In the genomic region with DNA sequence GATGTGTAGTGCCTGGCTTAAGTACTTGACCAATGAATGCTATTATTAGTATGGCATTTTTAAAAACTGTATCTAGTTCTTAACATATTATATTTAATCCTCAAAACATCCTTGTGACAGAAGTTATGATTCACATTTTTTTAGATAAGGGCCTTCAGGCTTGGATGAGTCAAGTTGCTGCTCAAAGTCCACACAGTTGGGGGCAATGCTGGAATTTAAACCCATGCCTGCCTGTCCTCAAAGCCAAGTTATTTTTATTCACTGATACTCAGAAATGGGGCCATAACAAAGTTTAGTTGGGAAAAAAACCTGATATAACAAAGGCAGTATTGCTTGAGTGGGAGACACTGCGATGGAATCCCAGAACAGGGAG, we compare ENCODE assay signal across 27 cellular contexts. TPM values are rescaled to one million over a fixed set of nuclear protein-coding genes. Genes with fewer than 3 reads are reported as not detected.
DNase-seq lines count a peak whose midpoint lies in the region; ATAC-seq and TF ChIP-seq lines count a peak whose summit lies in the region.
"Had no signal": no experiment of that assay in that cellular context is flagged by ENCODE, and none has a peak within 500 bp of the region (broad histone marks: within the 10 kb centered on the region; RNA-seq: fewer than 3 reads in every experiment).

No MANE protein-coding gene starts in this region.

- in situ Hi-C loops in brain microvascular endothelial cell (cut with HindIII; ENCODE audit: low pct_ligation_motif_present, low sequenced_read_pairs), result no loop called here

- H3K27me3 ChIP-seq in brain microvascular endothelial cell (replicated peaks) (no peaks in the 10 kb centered on the region), ascending aorta (no peaks in the 10 kb centered on the region)
- H3K27me3 ChIP-seq in effector memory CD4-positive, alpha-beta T cell (replicated peaks; ENCODE audit: control insufficient read depth, insufficient read depth, low read length, poor library complexity, severe bottlenecking), result no peaks in the 10 kb centered on the region
- H3K27me3 ChIP-seq: upper lobe of left lung had no signal

- TF ChIP-seq CTCF in AG09309 (IDR thresholded peaks at IDR 0.05; ENCODE audit: control insufficient read depth, insufficient read depth, low read depth, low read length, missing control alignments), result no peak
- TF ChIP-seq CTCF in brain microvascular endothelial cell (IDR thresholded peaks at IDR 0.05; ENCODE audit: low read depth, low read length, missing control alignments), result no peak
- TF ChIP-seq CTCF in ascending aorta (IDR thresholded peaks at IDR 0.05), result no peak

- no peaks in the 10 kb centered on the region for H3K9me3 ChIP-seq in ascending aorta
- no peaks in the 10 kb centered on the region for H3K9me3 ChIP-seq in effector memory CD4-positive, alpha-beta T cell (ENCODE audit: control insufficient read depth, low read length)
- H3K9me3 ChIP-seq: BE2C, HAP-1, heart right ventricle, upper lobe of left lung had no signal

- peak; percentile 1 for DNase-seq in AG09309 (ENCODE audit: low read depth)
- DNase-seq in NCI-H226, result peak; percentile 73
- DNase-seq in brain microvascular endothelial cell, result peak; percentile 81
- peak; percentile 37 for DNase-seq in non-pigmented ciliary epithelial cell (ENCODE audit: low read depth)
- no peak for DNase-seq in stimulated activated naive CD8-positive, alpha-beta T cell treated with anti-CD3 and anti-CD28 coated beads, Interleukin-15, Interleukin-2, amounts not matched to agents 100 U/mL and 50 U/mL, for 24 hours
- DNase-seq in ascending aorta (ENCODE audit: low spot score in 2 of 2), result no peak
- no peak for DNase-seq in effector memory CD4-positive, alpha-beta T cell
- DNase-seq in amniotic stem cell (lab: John Stamatoyannopoulos, UW), result no peak
- DNase-seq: activated CD4-positive, alpha-beta T cell treated with anti-CD3 and anti-CD28 coated beads for 1 hour; activated CD8-positive, alpha-beta T cell treated with anti-CD3 and anti-CD28 coated beads for 36 hours; activated naive CD4-positive, alpha-beta T cell treated with anti-CD3 and anti-CD28 coated beads, Interleukin-2, amount 50 U/mL, for 16 hours; amygdala; BE2C; caudate nucleus; CD8-positive, alpha-beta T cell; foreskin keratinocyte; heart right ventricle; Kasumi-1; NCI-H2107; nephron progenitor cell; stimulated activated naive B cell treated with anti-CD40 and anti-IgM and Interleukin-4, amounts not matched to agents 10 μg/mL and 1 μg/mL and 100 μg/mL, for 72 hours; upper lobe of left lung had no signal

- H3K4me3 ChIP-seq in AG09309 (ENCODE audit: control insufficient read depth, low read depth, low read length), result no peak overlapping the region
- H3K4me3 ChIP-seq in brain microvascular endothelial cell (ENCODE audit: low read depth, low read length), result no peak overlapping the region
- no peak overlapping the region for H3K4me3 ChIP-seq in ascending aorta
- no peak overlapping the region for H3K4me3 ChIP-seq in effector memory CD4-positive, alpha-beta T cell (ENCODE audit: insufficient read depth, low read depth, low read length, poor library complexity, severe bottlenecking)
- H3K4me3 ChIP-seq: HAP-1, heart right ventricle, upper lobe of left lung had no signal

- no peak for ATAC-seq in stimulated activated naive CD8-positive, alpha-beta T cell treated with anti-CD3 and anti-CD28 coated beads, Interleukin-15, Interleukin-2, amounts not matched to agents 100 U/mL and 50 U/mL, for 24 hours
- ATAC-seq: activated CD8-positive, alpha-beta T cell treated with anti-CD3 and anti-CD28 coated beads for 36 hours; CD8-positive, alpha-beta T cell; esophagus mucosa; heart right ventricle; Panc1; stimulated activated naive B cell treated with anti-CD40 and anti-IgM and Interleukin-4, amounts not matched to agents 10 μg/mL and 1 μg/mL and 100 μg/mL, for 72 hours had no signal

- intact Hi-C loops in ascending aorta (cut with DNase I), result no loop called here

- H3K27ac ChIP-seq in brain microvascular endothelial cell, result no peak overlapping the region
- no peak overlapping the region for H3K27ac ChIP-seq in ascending aorta
- no peak overlapping the region for H3K27ac ChIP-seq in effector memory CD4-positive, alpha-beta T cell (ENCODE audit: insufficient read depth, low read length, poor library complexity, severe bottlenecking)
- H3K27ac ChIP-seq: foreskin keratinocyte, heart right ventricle, upper lobe of left lung had no signal

- no peaks in the 10 kb centered on the region for H3K36me3 ChIP-seq in brain microvascular endothelial cell (replicated peaks)
- H3K36me3 ChIP-seq in ascending aorta, result no peaks in the 10 kb centered on the region
- H3K36me3 ChIP-seq in effector memory CD4-positive, alpha-beta T cell (ENCODE audit: control insufficient read depth, insufficient read depth, low read length), result no peaks in the 10 kb centered on the region
- H3K36me3 ChIP-seq: BE2C, HAP-1, heart right ventricle, upper lobe of left lung had no signal

- H3K4me1 ChIP-seq in ascending aorta, result no peaks in the 10 kb centered on the region
- no peaks in the 10 kb centered on the region for H3K4me1 ChIP-seq in effector memory CD4-positive, alpha-beta T cell (ENCODE audit: control insufficient read depth, insufficient read depth, low read length, poor library complexity, severe bottlenecking)
- H3K4me1 ChIP-seq: BE2C, HAP-1, heart right ventricle, upper lobe of left lung had no signal

RNA-seq across cellular contexts. Expression of gene RFX4, which starts 50.6 kb away (rescaled TPM):
- total RNA-seq in ascending aorta, result not detected
- total RNA-seq: A673; activated CD8-positive, alpha-beta T cell treated with anti-CD3 and anti-CD28 coated beads for 36 hours; CD8-positive, alpha-beta T cell; esophagus mucosa; foreskin keratinocyte; osteocyte; upper lobe of left lung had no signal

Comparison
In these comparisons a context has a peak if more than half of its experiments do, and no peak if none do; other contexts are left out.
1. DNase-seq: peak in AG09309 (single experiment), NCI-H226 (single experiment), brain microvascular endothelial cell (single experiment) and non-pigmented ciliary epithelial cell (single experiment); none in stimulated activated naive CD8-positive, alpha-beta T cell treated with anti-CD3 and anti-CD28 coated beads, Interleukin-15, Interleukin-2, amounts not matched to agents 100 U/mL and 50 U/mL, for 24 hours (single experiment), ascending aorta (0 of 2), effector memory CD4-positive, alpha-beta T cell (0 of 3) and amniotic stem cell (single experiment).